Comparison of ENCODE assay signal across 1 cellular context in the genomic region with DNA sequence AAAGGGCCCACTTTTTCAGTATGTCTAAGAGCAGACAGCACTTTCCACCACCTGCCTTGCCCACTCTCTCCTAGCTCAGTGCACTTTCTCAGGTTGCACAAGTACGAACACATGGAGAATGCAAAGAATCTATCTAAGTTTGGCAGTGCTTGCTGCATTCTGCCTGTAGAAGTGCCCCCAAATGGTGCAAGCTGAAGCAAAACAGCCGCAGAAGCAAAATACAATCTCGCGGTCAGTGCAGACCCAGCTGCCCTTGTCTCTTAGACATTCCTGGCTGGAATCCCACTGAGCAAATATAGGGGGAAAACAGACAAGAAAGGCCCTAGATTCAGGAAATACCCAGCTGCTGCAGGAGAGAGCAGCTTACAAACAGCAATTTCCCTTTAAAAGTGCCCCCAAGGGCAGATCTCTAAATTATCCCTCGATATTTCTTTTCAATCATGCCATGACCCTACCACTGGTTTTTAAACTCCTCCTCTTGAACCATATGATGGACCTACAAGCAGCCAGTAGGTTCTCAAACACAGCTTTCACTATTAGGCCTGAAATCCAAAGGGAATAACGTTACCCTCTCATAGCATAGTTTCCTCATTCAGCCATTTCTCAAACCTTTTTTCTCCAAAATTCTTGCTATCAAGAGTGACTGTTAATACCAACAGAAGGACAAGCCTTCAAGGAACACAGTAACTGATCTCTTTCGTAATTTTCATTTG.
TF ChIP-seq lines count a peak whose summit lies in the region.

No MANE protein-coding gene starts in this region.

TF ChIP-seq in H1, 55 proteins besides CTCF, POLR2A, EP300 and RAD21 (continued from another document):
- no peak for TF ChIP-seq PHF8 (conservative IDR thresholded peaks at IDR 0.05; ENCODE audit: low read depth, low read length)
- no peak for TF ChIP-seq NRF1 (IDR thresholded peaks at IDR 0.05; ENCODE audit: low read depth, low read length)
- no peak for TF ChIP-seq GABPA (IDR thresholded peaks at IDR 0.05; ENCODE audit: borderline replicate concordance, insufficient read depth, low read length)
- no peak for TF ChIP-seq CREB1 (IDR thresholded peaks at IDR 0.05)
- TF ChIP-seq POLR2AphosphoS5 (IDR thresholded peaks at IDR 0.05; ENCODE audit: low read depth, low read length): no peak
- TF ChIP-seq BACH1 (IDR thresholded peaks at IDR 0.05; ENCODE audit: low read length): no peak
- no peak for TF ChIP-seq JUN (IDR thresholded peaks at IDR 0.05; ENCODE audit: low read depth, low read length)
- no peak for TF ChIP-seq RFX5 (IDR thresholded peaks at IDR 0.05; ENCODE audit: borderline replicate concordance, low read depth, low read length)
- 0 out of 2 replicates have a peak, but pooled peaks have one; percentile 29 for TF ChIP-seq TBP (IDR thresholded peaks at IDR 0.05; ENCODE audit: low read depth, low read length)
- TF ChIP-seq TEAD4 (IDR thresholded peaks at IDR 0.05; ENCODE audit: low read depth, low read length): peak; percentile 93
- TF ChIP-seq ATF2 (IDR thresholded peaks at IDR 0.05; ENCODE audit: low read length): no peak
- TF ChIP-seq NANOG (IDR thresholded peaks at IDR 0.05; ENCODE audit: insufficient read depth, low read depth, low read length, poor library complexity, severe bottlenecking): peak; percentile 56
- TF ChIP-seq YY1 (IDR thresholded peaks at IDR 0.05; ENCODE audit: low read depth, low read length): 0 out of 2 replicates have a peak, but pooled peaks have one; percentile 27
- 0 out of 2 replicates have a peak, but pooled peaks have one; percentile 14 for TF ChIP-seq EGR1 (IDR thresholded peaks at IDR 0.05; ENCODE audit: borderline replicate concordance, low read depth, low read length)
- peak; percentile 41; the same call in 1 of the 2 replicates for TF ChIP-seq CEBPB (IDR thresholded peaks at IDR 0.05; ENCODE audit: low read depth, low read length)
- no peak for TF ChIP-seq CBX5 (IDR thresholded peaks at IDR 0.05; ENCODE audit: low read depth, low read length)
- TF ChIP-seq SIRT6 (IDR thresholded peaks at IDR 0.05; ENCODE audit: low read length): no peak
- no peak for TF ChIP-seq CHD1 (IDR thresholded peaks at IDR 0.05; ENCODE audit: low read depth, low read length)
- peak in 1 of 2 experiments; percentile 62; a peak in 1 of 4 replicates for TF ChIP-seq HDAC2 (IDR thresholded peaks at IDR 0.05; ENCODE audit: borderline replicate concordance in 1 of 2, low read depth in 2 of 2, low read length in 2 of 2)
- peak; percentile 34 for TF ChIP-seq TAF7 (optimal IDR thresholded peaks at IDR 0.05; ENCODE audit: borderline replicate concordance, low read depth, low read length)
- no peak for TF ChIP-seq KDM4A (IDR thresholded peaks at IDR 0.05; ENCODE audit: low read depth, low read length, severe bottlenecking)
- TF ChIP-seq ASH2L (IDR thresholded peaks at IDR 0.05; ENCODE audit: low read length): peak; percentile 41
- no peak for TF ChIP-seq KDM5A (IDR thresholded peaks at IDR 0.05; ENCODE audit: low read length)
- TF ChIP-seq, protein P1, sequence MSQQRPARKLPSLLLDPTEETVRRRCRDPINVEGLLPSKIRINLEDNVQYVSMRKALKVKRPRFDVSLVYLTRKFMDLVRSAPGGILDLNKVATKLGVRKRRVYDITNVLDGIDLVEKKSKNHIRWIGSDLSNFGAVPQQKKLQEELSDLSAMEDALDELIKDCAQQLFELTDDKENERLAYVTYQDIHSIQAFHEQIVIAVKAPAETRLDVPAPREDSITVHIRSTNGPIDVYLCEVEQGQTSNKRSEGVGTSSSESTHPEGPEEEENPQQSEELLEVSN (IDR thresholded peaks at IDR 0.05): no peak
- no peak for TF ChIP-seq FOSL1 (IDR thresholded peaks at IDR 0.05; ENCODE audit: insufficient read depth, low read depth, low read length)
- TF ChIP-seq SP1 (IDR thresholded peaks at IDR 0.05; ENCODE audit: low read depth, low read length): peak; percentile 81
- TF ChIP-seq SP2 (IDR thresholded peaks at IDR 0.05; ENCODE audit: low read length): no peak
- peak; percentile 70 for TF ChIP-seq TAF1 (IDR thresholded peaks at IDR 0.05; ENCODE audit: low read depth, low read length)
- no peak for TF ChIP-seq SUZ12 (IDR thresholded peaks at IDR 0.05; ENCODE audit: low read length)
- TF ChIP-seq MAX (IDR thresholded peaks at IDR 0.05): no peak
- no peak for TF ChIP-seq SAP30 (IDR thresholded peaks at IDR 0.05; ENCODE audit: insufficient read depth, insufficient replicate concordance, low read length)
